18 cellular contexts compared by ENCODE assay signal in the genomic region with DNA sequence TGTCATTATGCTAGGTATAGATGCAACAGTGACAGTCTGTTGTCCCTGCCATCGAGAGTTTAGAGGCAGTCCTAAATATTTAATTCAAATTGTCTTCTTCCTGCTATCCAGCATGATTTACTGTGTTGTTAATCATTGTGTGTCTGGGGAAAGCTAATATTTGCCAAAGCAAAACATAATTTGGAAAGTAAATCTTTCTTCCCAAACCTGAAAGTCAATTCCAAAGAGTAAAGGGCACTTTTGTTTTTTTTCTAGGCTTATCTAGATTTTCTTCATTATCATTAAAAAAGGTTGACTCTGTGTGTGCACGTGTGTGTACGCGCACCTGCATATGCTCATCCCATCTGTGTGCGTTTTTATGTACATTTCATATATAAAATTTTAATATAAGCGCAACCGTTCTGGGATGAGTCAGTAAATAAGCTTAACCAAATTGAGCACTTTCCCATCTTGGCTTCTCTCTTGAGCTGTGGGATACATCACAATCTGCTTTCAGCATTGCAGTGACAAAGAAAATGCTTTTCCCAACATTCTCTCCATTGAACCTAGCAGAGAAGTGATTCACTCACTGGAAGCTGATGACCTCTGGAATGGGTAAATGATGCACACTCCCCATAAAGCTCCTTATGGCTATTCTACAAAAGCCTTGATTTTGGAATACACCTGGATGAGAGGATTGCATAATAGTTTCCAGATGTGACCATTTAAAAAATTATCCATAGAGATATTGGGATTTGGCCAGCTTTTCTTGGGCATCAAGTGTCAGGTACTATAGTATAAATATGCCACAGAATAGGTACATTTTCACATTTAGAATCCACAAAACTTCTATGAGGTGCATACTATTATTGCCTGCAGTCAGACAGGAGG.
A peak's percentile ranks its signal among the peaks of the same experiment; 100 is the strongest.
DNase-seq lines count a peak whose midpoint lies in the region; ATAC-seq and TF ChIP-seq lines count a peak whose summit lies in the region.
"Had no signal": no experiment of that assay in that cellular context is flagged by ENCODE, and none has a peak within 500 bp of the region (broad histone marks: within the 10 kb centered on the region; RNA-seq: fewer than 3 reads in every experiment).

No MANE protein-coding gene starts in this region.

- ATAC-seq in left lobe of liver = peak; percentile 73
- no peak for ATAC-seq in GM19035 (IDR thresholded peaks at IDR 0.05; ENCODE audit: unreplicated experiment)

- TF ChIP-seq CTCF in 22Rv1 (IDR thresholded peaks at IDR 0.05) (no peak), LNCaP clone FGC (IDR thresholded peaks at IDR 0.05; ENCODE audit: control insufficient read depth, extremely low read depth, insufficient read depth) (no peak), RWPE1 (conservative IDR thresholded peaks at IDR 0.05; ENCODE audit: low read depth) (no peak)

- DNase-seq in LNCaP clone FGC (ENCODE audit: low read depth) (peak; percentile 86), NCI-H774 (lab: John Stamatoyannopoulos, UW) (peak; percentile 71), left lobe of liver (ENCODE audit: low spot score) (no peak), RWPE1 (ENCODE audit: low spot score) (no peak)
- no peak for DNase-seq in activated CD4-positive, alpha-beta T cell treated with anti-CD3 and anti-CD28 coated beads, Interleukin-2, amount 50 U/mL, for 4 hours
- no peak for DNase-seq in stimulated activated naive CD4-positive, alpha-beta T cell treated with Interleukin-2 at 50 U/mL for 16 hours (lab: John Stamatoyannopoulos, UW)
- DNase-seq: BE2C; Caco-2; CD4-positive, CD25-positive, alpha-beta regulatory T cell; KG1; NCI-H1436 treated with DMSO at 0.1 percent for 48 hours; NCI-H2171 treated with DMSO at 0.1 percent for 48 hours; NCI-H446; NCI-H526 treated with DMSO at 0.1 percent for 48 hours; RPMI8226 had no signal

- H3K4me3 ChIP-seq in LNCaP clone FGC (ENCODE audit: low read depth, low read length) = no peak overlapping the region
- H3K4me3 ChIP-seq: SJSA1 had no signal

- H3K27ac ChIP-seq in 22Rv1 (peak overlapping the region; percentile 92), RWPE1 (no peak overlapping the region)
- H3K27ac ChIP-seq: SJSA1 had no signal

- POLR2A ChIA-PET in RWPE1 (lab: Yijun Ruan, JAX; ENCODE audit: low non-redundant PET) = no interaction called here

- CTCF ChIA-PET in RWPE1 (lab: Yijun Ruan, JAX) = interaction anchor here (0.7 kb wide), 1 partner anchor 171 kb away, joined by 4 read pairs; no protein-coding TSS in a partner anchor

Comparison
In these comparisons a context has a peak if more than half of its experiments do, and no peak if none do; other contexts are left out.
1. DNase-seq: peak in LNCaP clone FGC (single experiment) and NCI-H774 (single experiment); none in left lobe of liver (single experiment), activated CD4-positive, alpha-beta T cell treated with anti-CD3 and anti-CD28 coated beads, Interleukin-2, amount 50 U/mL, for 4 hours (0 of 2), RWPE1 (single experiment) and stimulated activated naive CD4-positive, alpha-beta T cell treated with Interleukin-2 at 50 U/mL for 16 hours (single experiment).